Comparison of ENCODE assay signal across 13 cellular contexts in the genomic region with DNA sequence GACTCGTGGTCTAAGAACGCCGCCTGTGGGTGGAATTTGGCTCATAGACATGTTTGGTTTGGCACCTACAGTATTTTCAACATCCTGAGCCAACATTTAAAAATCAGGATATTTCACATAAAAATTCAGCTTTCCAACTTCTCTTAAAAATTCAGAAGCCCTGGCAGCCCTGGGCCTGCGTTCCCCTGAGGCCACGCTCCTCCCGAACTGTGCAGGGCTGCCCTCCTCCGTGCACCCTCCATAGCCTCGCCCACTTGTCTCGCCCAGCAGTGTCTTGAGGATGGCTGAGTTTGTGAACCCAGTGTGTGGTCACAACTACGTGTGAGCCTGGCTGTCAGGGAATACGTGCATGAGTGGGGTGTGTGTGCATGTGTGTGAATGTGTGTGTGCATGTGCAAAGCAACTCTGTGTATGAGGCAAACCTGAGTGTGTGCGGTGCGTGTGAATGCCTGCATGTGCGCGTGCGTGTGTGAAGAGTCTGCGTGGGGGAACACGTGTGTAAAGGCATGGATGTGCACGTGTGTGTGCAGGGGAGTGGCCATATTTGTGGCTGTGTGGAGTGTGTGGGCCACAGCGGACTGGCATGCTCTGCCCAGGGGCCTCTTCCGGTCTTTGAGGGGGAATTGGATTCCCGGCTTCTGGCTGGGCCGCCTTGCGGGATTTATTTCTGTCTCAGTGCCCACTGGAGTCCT. TPM values are rescaled to one million over a fixed set of nuclear protein-coding genes. Genes with fewer than 3 reads are reported as not detected.
DNase-seq lines count a peak whose midpoint lies in the region; ATAC-seq, FAIRE-seq and TF ChIP-seq lines count a peak whose summit lies in the region.
"Had no signal": no experiment of that assay in that cellular context is flagged by ENCODE, and none has a peak within 500 bp of the region (broad histone marks: within the 10 kb centered on the region; RNA-seq: fewer than 3 reads in every experiment).

No MANE protein-coding gene starts in this region.

- no peak overlapping the region for H3K9ac ChIP-seq in keratinocyte (ENCODE audit: control insufficient read depth, extremely low read depth, insufficient read depth, low read length)
- H3K9ac ChIP-seq in smooth muscle cell (ENCODE audit: low read depth): no peak overlapping the region

- ATAC-seq in upper lobe of left lung (ENCODE audit: low FRiP score in 2 of 2): peak; percentile 4 to 26

- H2AFZ ChIP-seq in keratinocyte (ENCODE audit: control insufficient read depth, low read length) (no peak overlapping the region), smooth muscle cell (ENCODE audit: low read depth) (no peak overlapping the region)

- H3K36me3 ChIP-seq in keratinocyte (ENCODE audit: control insufficient read depth in 2 of 2, extremely low read depth in 1 of 2, insufficient read depth in 2 of 2, low read length in 2 of 2): no peaks in the 10 kb centered on the region
- no peaks in the 10 kb centered on the region for H3K36me3 ChIP-seq in upper lobe of left lung
- H3K36me3 ChIP-seq in smooth muscle cell (ENCODE audit: low read depth): no peaks in the 10 kb centered on the region

- H3K9me1 ChIP-seq in keratinocyte (ENCODE audit: control insufficient read depth, extremely low read depth, insufficient read depth, low read length): no peaks in the 10 kb centered on the region

- H3K4me1 ChIP-seq in keratinocyte (ENCODE audit: control insufficient read depth, extremely low read depth, insufficient read depth, low read length): peaks cover 12% of the 10 kb centered on the region
- peaks cover 21 to 23% (median 22%) of the 10 kb centered on the region in 4 donors for H3K4me1 ChIP-seq in upper lobe of left lung
- no peaks in the 10 kb centered on the region for H3K4me1 ChIP-seq in smooth muscle cell (ENCODE audit: low read depth)

- no peak for TF ChIP-seq EP300 in upper lobe of left lung (IDR thresholded peaks at IDR 0.05)

- no peak for TF ChIP-seq CTCF in cardiac fibroblast (IDR thresholded peaks at IDR 0.05; ENCODE audit: low read depth, low read length)
- TF ChIP-seq CTCF in keratinocyte (optimal IDR thresholded peaks at IDR 0.05 in 1 of 3, IDR thresholded peaks at IDR 0.05 in 1 of 3, conservative IDR thresholded peaks at IDR 0.05 in 1 of 3; ENCODE audit: extremely low read depth in 1 of 3, insufficient read depth in 2 of 3, low read length in 3 of 3): peak in 2 of 3 experiments; percentile 25 to 26
- peak in 1 of 6 experiments; percentile 28 for TF ChIP-seq CTCF in upper lobe of left lung (IDR thresholded peaks at IDR 0.05)
- no peak for TF ChIP-seq CTCF in smooth muscle cell (IDR thresholded peaks at IDR 0.05; ENCODE audit: borderline replicate concordance, insufficient read depth, poor library complexity, severe bottlenecking)

- H3K27ac ChIP-seq in keratinocyte (ENCODE audit: control insufficient read depth, insufficient read depth, low read length) (no peak overlapping the region), upper lobe of left lung (no peak overlapping the region), smooth muscle cell (ENCODE audit: low read depth) (no peak overlapping the region)

- H3K27me3 ChIP-seq in keratinocyte (ENCODE audit: control insufficient read depth, extremely low read depth, insufficient read depth, low read length) (no peaks in the 10 kb centered on the region), upper lobe of left lung (no peaks in the 10 kb centered on the region), smooth muscle cell (ENCODE audit: low read depth) (no peaks in the 10 kb centered on the region)

- no peak overlapping the region for H3K4me2 ChIP-seq in keratinocyte (ENCODE audit: control insufficient read depth, extremely low read depth, insufficient read depth, low read depth, low read length)
- no peak overlapping the region for H3K4me2 ChIP-seq in smooth muscle cell

- no peaks in the 10 kb centered on the region for H3F3A ChIP-seq in smooth muscle cell (ENCODE audit: low read depth)

- WGBS in upper lobe of left lung, 2 donors: 59 to 65% methylated on average over 24 of the region's 24 CpGs
- 90% methylated on average over 21 of the region's 24 CpGs for WGBS in smooth muscle cell (ENCODE audit: low lambda C conversion rate)

- H4K20me1 ChIP-seq in keratinocyte (ENCODE audit: control insufficient read depth, extremely low read depth, insufficient read depth, low read length) (no peaks in the 10 kb centered on the region), smooth muscle cell (ENCODE audit: low read depth) (no peaks in the 10 kb centered on the region)

- H3K4me3 ChIP-seq in cardiac fibroblast (replicated peaks in 1 of 2; ENCODE audit: low read depth in 2 of 2, low read length in 2 of 2): no peak overlapping the region
- no peak overlapping the region for H3K4me3 ChIP-seq in keratinocyte (ENCODE audit: control insufficient read depth in 2 of 3, extremely low read depth in 1 of 3, insufficient read depth in 2 of 3, low read depth in 1 of 3, low read length in 3 of 3)
- no peak overlapping the region for H3K4me3 ChIP-seq in upper lobe of left lung
- H3K4me3 ChIP-seq in smooth muscle cell: no peak overlapping the region

- DNase-seq in NCI-H2029 (lab: John Stamatoyannopoulos, UW) (peak; percentile 53), NCI-H2029 treated with DMSO at 0.1 percent for 48 hours (lab: John Stamatoyannopoulos, UW) (no peak), cardiac fibroblast (ENCODE audit: low read depth in 2 of 2) (peak; percentile 84 to 90), keratinocyte (ENCODE audit: low read depth, low spot score) (no peak), upper lobe of left lung (peak in 1 of 2 donors; percentile 67), NCI-H82 treated with DMSO at 0.1 percent for 48 hours (lab: John Stamatoyannopoulos, UW; ENCODE audit: unreplicated experiment) (no peak), smooth muscle cell (lab: John Stamatoyannopoulos, UW; ENCODE audit: unreplicated experiment) (no peak)
- DNase-seq in NK-92 treated with Interleukin-12 subunit alpha and Interleukin-12 subunit beta, amount 100 ng/mL, for 24 hours (lab: John Stamatoyannopoulos, UW): no peak
- DNase-seq: activated CD8-positive, alpha-beta memory T cell treated with anti-CD3 and anti-CD28 coated beads for 24 hours; stimulated activated CD4-positive, alpha-beta T cell treated with anti-CD3 and anti-CD28 coated beads, Interleukin-2, amount 100 ng/mL, for 48 hours had no signal

- TF ChIP-seq POLR2A in upper lobe of left lung (IDR thresholded peaks at IDR 0.05): no peak

- no peak for FAIRE-seq in keratinocyte (lab: Jason Lieb, UNC)
- FAIRE-seq: A204.1 had no signal

- dilution Hi-C loops in keratinocyte (cut with MboI; ENCODE audit: extremely low pct_ligation_motif_present, low sequenced_read_pairs): no loop called here

- H3K79me2 ChIP-seq in keratinocyte (ENCODE audit: control insufficient read depth, insufficient read depth, low read length): no peaks in the 10 kb centered on the region
- H3K79me2 ChIP-seq in smooth muscle cell (ENCODE audit: low read depth): no peaks in the 10 kb centered on the region

- H3K9me3 ChIP-seq in keratinocyte (ENCODE audit: control insufficient read depth, low read depth, low read length) (no peaks in the 10 kb centered on the region), upper lobe of left lung (no peaks in the 10 kb centered on the region), smooth muscle cell (replicated peaks; ENCODE audit: low read depth) (no peaks in the 10 kb centered on the region)

RNA-seq across cellular contexts. Expression of a gene that starts 30.9 kb away (rescaled TPM):
- not detected in 3 replicates for polyA plus RNA-seq in keratinocyte
- polyA plus RNA-seq in keratinocyte (2011; ENCODE audit: low read depth): not detected
- polyA plus RNA-seq in keratinocyte (2011; cell fraction: cytosol; rRNA removed): not detected in 2 replicates
- polyA plus RNA-seq in keratinocyte (2011; cell fraction: nucleus; rRNA removed): not detected in 2 replicates
- not detected in 2 replicates for polyA plus RNA-seq in keratinocyte (2012; ENCODE audit: low replicate concordance)
- not detected in 3 replicates for polyA minus RNA-seq in keratinocyte
- not detected for polyA minus RNA-seq in keratinocyte (2011; cell fraction: cytosol; rRNA and poly(A)+ RNA removed)
- not detected in 2 replicates for polyA minus RNA-seq in keratinocyte (2011; cell fraction: nucleus; rRNA and poly(A)+ RNA removed)
- total RNA-seq in upper lobe of left lung: 10 to 100 TPM in 4 of 6 donors, 1 to 10 TPM in 2; 2.6 to 48.2 (median 16.2) TPM
- total RNA-seq in smooth muscle cell: 15.4 and 17.7 TPM in 2 replicates
- 39.2 and 50.6 TPM in 2 replicates for polyA plus RNA-seq in smooth muscle cell
- total RNA-seq: HT-29, SK-MEL-5 had no signal

RNA-seq across cellular contexts. Expression of a gene that starts 45.2 kb away (rescaled TPM):
- polyA plus RNA-seq in keratinocyte (not detected in 3 replicates), smooth muscle cell (14.4 and 25.6 TPM in 2 replicates)
- polyA plus RNA-seq in keratinocyte (2011; ENCODE audit: low read depth): not detected
- not detected in 2 replicates for polyA plus RNA-seq in keratinocyte (2011; cell fraction: cytosol; rRNA removed)
- polyA plus RNA-seq in keratinocyte (2011; cell fraction: nucleus; rRNA removed): not detected in 2 replicates
- polyA plus RNA-seq in keratinocyte (2012; ENCODE audit: low replicate concordance): not detected in 2 replicates
- polyA minus RNA-seq in keratinocyte: not detected in 3 replicates
- polyA minus RNA-seq in keratinocyte (2011; cell fraction: cytosol; rRNA and poly(A)+ RNA removed): not detected
- polyA minus RNA-seq in keratinocyte (2011; cell fraction: nucleus; rRNA and poly(A)+ RNA removed): not detected in 2 replicates
- total RNA-seq in upper lobe of left lung (1 to 10 TPM; 1.2 to 6.3 (median 2.6) TPM), smooth muscle cell (8.4 and 13.8 TPM in 2 replicates)
- total RNA-seq: HT-29, SK-MEL-5 had no signal

Comparison
In these comparisons a context has a peak if more than half of its experiments do, and no peak if none do; other contexts are left out.
1. DNase-seq: peak in NCI-H2029 (single experiment) and cardiac fibroblast (2 of 2); none in NCI-H2029 treated with DMSO at 0.1 percent for 48 hours (single experiment), keratinocyte (single experiment), NCI-H82 treated with DMSO at 0.1 percent for 48 hours (single experiment), NK-92 treated with Interleukin-12 subunit alpha and Interleukin-12 subunit beta, amount 100 ng/mL, for 24 hours (single experiment) and smooth muscle cell (single experiment).
2. CTCF ChIP-seq: peak in keratinocyte (2 of 3); none in cardiac fibroblast (single experiment) and smooth muscle cell (single experiment).